In the genomic region with DNA sequence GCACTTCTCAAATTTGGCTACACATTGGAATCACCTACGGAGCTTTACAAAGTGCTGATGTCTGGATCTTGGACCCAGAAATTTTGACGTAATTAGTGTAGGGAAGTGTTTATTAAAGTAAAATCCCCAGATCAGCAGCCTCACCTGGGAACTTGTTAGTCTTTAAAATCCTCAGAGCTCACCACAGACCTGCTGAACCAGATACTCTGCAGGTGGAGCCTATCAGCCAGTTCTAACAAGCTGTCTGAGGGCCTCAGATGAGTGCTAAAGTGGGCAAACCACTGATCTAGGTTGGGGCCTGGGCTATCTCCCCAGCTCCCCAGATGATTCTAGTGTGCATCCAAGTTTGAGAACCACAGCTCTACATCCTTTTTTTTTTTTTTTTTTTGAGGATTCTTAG, we compare ENCODE assay signal across 19 cellular contexts.
DNase-seq lines count a peak whose midpoint lies in the region; ATAC-seq and TF ChIP-seq lines count a peak whose summit lies in the region.
"Had no signal": no experiment of that assay in that cellular context is flagged by ENCODE, and none has a peak within 500 bp of the region (broad histone marks: within the 10 kb centered on the region; RNA-seq: fewer than 3 reads in every experiment).

No MANE protein-coding gene starts in this region.

- no peaks in the 10 kb centered on the region for H3K36me3 ChIP-seq in DND-41 (ENCODE audit: insufficient read depth, low read length)
- H3K36me3 ChIP-seq in mesendoderm (ENCODE audit: control insufficient read depth, insufficient read depth, low read length), result no peaks in the 10 kb centered on the region
- H3K36me3 ChIP-seq: BLaER1, HAP-1 had no signal

- no peak overlapping the region for H3K27ac ChIP-seq in DND-41 (ENCODE audit: low read length)
- H3K27ac ChIP-seq in mesendoderm (ENCODE audit: low read depth, low read length), result no peak overlapping the region
- H3K27ac ChIP-seq: 22Rv1, BLaER1, C4-2B had no signal

- no peak overlapping the region for H3K23ac ChIP-seq in mesendoderm (ENCODE audit: low read length)

- H3K4me1 Mint-ChIP-seq in T-helper 17 cell, result peaks cover 5% of the 10 kb centered on the region
- H3K4me1 Mint-ChIP-seq: B cell had no signal

- H3K27me3 Mint-ChIP-seq in T-helper 17 cell, result peaks cover 14% of the 10 kb centered on the region

- H4K20me1 ChIP-seq in DND-41 (ENCODE audit: insufficient read depth, low read length), result no peaks in the 10 kb centered on the region
- H4K20me1 ChIP-seq: BLaER1 had no signal

- no peak overlapping the region for H2BK5ac ChIP-seq in mesendoderm (ENCODE audit: low read length)

- no peaks in the 10 kb centered on the region for H3K27me3 ChIP-seq in DND-41 (ENCODE audit: insufficient read depth, low read length, poor library complexity)
- no peaks in the 10 kb centered on the region for H3K27me3 ChIP-seq in mesendoderm (ENCODE audit: insufficient read depth, low read length, poor library complexity)
- H3K27me3 ChIP-seq: BLaER1 had no signal

- no peak for TF ChIP-seq CTCF in DND-41 (IDR thresholded peaks at IDR 0.05; ENCODE audit: borderline replicate concordance, extremely low read depth, low read length, poor library complexity, severe bottlenecking)

- H4K5ac ChIP-seq in mesendoderm (ENCODE audit: low read length), result no peak overlapping the region

- peak; percentile 37 for DNase-seq in DMS53 (lab: John Stamatoyannopoulos, UW)
- no peak for DNase-seq in DMS53 treated with DMSO at 0.1 percent for 48 hours (lab: John Stamatoyannopoulos, UW; ENCODE audit: unreplicated experiment)
- DNase-seq in DND-41, result no peak
- no peak for DNase-seq in T-helper 17 cell
- DNase-seq in NCI-H187 (lab: John Stamatoyannopoulos, UW), result no peak
- no peak for DNase-seq in mesendoderm
- DNase-seq: Caco-2; CD4-positive, CD25-positive, alpha-beta regulatory T cell; CD8-positive, alpha-beta T cell; DMS153; DMS79 treated with DMSO at 0.1 percent for 48 hours; GOT3; HFFc6 had no signal

- H2BK120ac ChIP-seq in mesendoderm (ENCODE audit: low read depth, low read length), result no peak overlapping the region

- no peaks in the 10 kb centered on the region for H3K36me3 Mint-ChIP-seq in T-helper 17 cell (ENCODE audit: low read depth)
- H3K36me3 Mint-ChIP-seq: CD4-positive, CD25-positive, alpha-beta regulatory T cell; CD8-positive, alpha-beta T cell had no signal

- no CpG with 5 or more reads among the region's 2 CpGs for WGBS in mesendoderm (ENCODE audit: extremely low coverage, insufficient coverage, low lambda C conversion rate)

- H3K4me3 Mint-ChIP-seq in T-helper 17 cell, result no peak overlapping the region
- H3K4me3 Mint-ChIP-seq: B cell; CD4-positive, CD25-positive, alpha-beta regulatory T cell; CD8-positive, alpha-beta T cell; HFFc6 had no signal

- H2AFZ ChIP-seq in DND-41 (ENCODE audit: low read depth, low read length), result no peak overlapping the region

- H3K27ac Mint-ChIP-seq in T-helper 17 cell, result peak overlapping the region; percentile 19
- H3K27ac Mint-ChIP-seq: B cell; CD4-positive, CD25-positive, alpha-beta regulatory T cell; CD8-positive, alpha-beta T cell; HFFc6 had no signal

- H2BK15ac ChIP-seq in mesendoderm (replicated peaks; ENCODE audit: low read depth), result no peak overlapping the region

- H3K79me1 ChIP-seq in mesendoderm (ENCODE audit: low read length), result no peaks in the 10 kb centered on the region

- no peak overlapping the region for H4K8ac ChIP-seq in mesendoderm (ENCODE audit: low read depth, low read length)

- peak; percentile 45; the same call in 1 of the 3 replicates for ATAC-seq in DND-41 (ENCODE audit: insufficient read depth, low read depth)
- ATAC-seq in T-helper 17 cell, result no peak
- ATAC-seq in esophagus mucosa, result peak; percentile 58
- ATAC-seq: CD8-positive, alpha-beta T cell had no signal

- H3K4me1 ChIP-seq in DND-41 (ENCODE audit: insufficient read depth, low read length) (peaks cover 3% of the 10 kb centered on the region; the same call in 1 of the 2 replicates), mesendoderm (ENCODE audit: control insufficient read depth, low read depth, low read length) (no peaks in the 10 kb centered on the region)
- H3K4me1 ChIP-seq: BLaER1, Caco-2, HAP-1 had no signal

- no peaks in the 10 kb centered on the region for H3K79me2 ChIP-seq in DND-41 (ENCODE audit: insufficient read depth, low read length)
- no peaks in the 10 kb centered on the region for H3K79me2 ChIP-seq in mesendoderm (ENCODE audit: control insufficient read depth, insufficient read depth, low read length)

- H3K4me3 ChIP-seq in DND-41 (ENCODE audit: low read depth in 1 of 2, low read length in 2 of 2), result no peak overlapping the region
- no peak overlapping the region for H3K4me3 ChIP-seq in mesendoderm (ENCODE audit: low read length)
- H3K4me3 ChIP-seq: BLaER1, HAP-1 had no signal

- H3K9ac ChIP-seq in DND-41 (ENCODE audit: low read depth, low read length) (no peak overlapping the region), mesendoderm (ENCODE audit: low read length) (no peak overlapping the region)
- H3K9ac ChIP-seq: BLaER1 had no signal

- H3K56ac ChIP-seq in mesendoderm (ENCODE audit: low read length), result no peak overlapping the region

- no peak overlapping the region for H3K18ac ChIP-seq in mesendoderm (ENCODE audit: low read length)

- no peak overlapping the region for H2AK5ac ChIP-seq in mesendoderm (ENCODE audit: low read length)

- H3K4ac ChIP-seq in mesendoderm (ENCODE audit: low read depth, low read length), result no peak overlapping the region

- H3K9me3 ChIP-seq in DND-41 (ENCODE audit: insufficient read depth, low read length, severe bottlenecking) (no peaks in the 10 kb centered on the region), T-helper 17 cell (ENCODE audit: control insufficient read depth, low read length, poor library complexity, severe bottlenecking) (no peaks in the 10 kb centered on the region)
- H3K9me3 ChIP-seq: BLaER1, Caco-2, HAP-1 had no signal

- H3K4me2 ChIP-seq in DND-41 (ENCODE audit: insufficient read depth, low read length) (no peak overlapping the region), mesendoderm (ENCODE audit: low read length) (no peak overlapping the region)
- H3K4me2 ChIP-seq: BLaER1 had no signal
